In genomic region chr17:79740413-79740812, GRCh38 we compare ENCODE assay signal across 24 cellular contexts. TPM values are rescaled to one million over a fixed set of nuclear protein-coding genes. Genes with fewer than 3 reads are reported as not detected.
A peak's percentile ranks its signal among the peaks of the same experiment; 100 is the strongest.
DNase-seq lines count a peak whose midpoint lies in the region; FAIRE-seq and TF ChIP-seq lines count a peak whose summit lies in the region.
"Had no signal": no experiment of that assay in that cellular context is flagged by ENCODE, and none has a peak within 500 bp of the region (broad histone marks: within the 10 kb centered on the region; RNA-seq: fewer than 3 reads in every experiment).

No MANE protein-coding gene starts in this region.

- H3K4me2 ChIP-seq in endothelial cell of umbilical vein (ENCODE audit: insufficient read depth, low read length) (no peak overlapping the region), osteoblast (ENCODE audit: insufficient read depth, low read length) (no peak overlapping the region)

- intact Hi-C loops in endothelial cell of umbilical vein (cut with micrococcal nuclease) = loop anchor here (10.0 kb wide), 1 partner anchor 184 kb away; no protein-coding TSS in a partner anchor

- no peak overlapping the region for H3K9ac ChIP-seq in endothelial cell of umbilical vein (replicated peaks; ENCODE audit: extremely low read depth, insufficient read depth, low read length)

- H3K27me3 ChIP-seq in endothelial cell of umbilical vein (ENCODE audit: control insufficient read depth in 2 of 2, insufficient read depth in 2 of 2, low read length in 2 of 2) (peaks cover 8 to 22% of the 10 kb centered on the region in 2 experiments), osteoblast (ENCODE audit: insufficient read depth, low read length) (peaks cover 55% of the 10 kb centered on the region)

- TF ChIP-seq POLR2A in endothelial cell of umbilical vein (IDR thresholded peaks at IDR 0.05; ENCODE audit: low read depth, low read length) = no peak

- TF ChIP-seq CTCF in endothelial cell of umbilical vein (IDR thresholded peaks at IDR 0.05; ENCODE audit: extremely low read depth in 1 of 2, insufficient read depth in 1 of 2, low read depth in 1 of 2, low read length in 2 of 2) (no peak), osteoblast (IDR thresholded peaks at IDR 0.05; ENCODE audit: extremely low read depth, low read depth, low read length) (no peak)

- H2AFZ ChIP-seq in endothelial cell of umbilical vein (ENCODE audit: low read depth, low read length) (no peak overlapping the region), osteoblast (ENCODE audit: low read length) (no peak overlapping the region)

- POLR2A ChIA-PET in endothelial cell of umbilical vein (lab: Charles Lee) = no interaction called here

- H3K4me1 ChIP-seq in endothelial cell of umbilical vein (ENCODE audit: control insufficient read depth, extremely low read depth, insufficient read depth, low read length) (no peaks in the 10 kb centered on the region), osteoblast (ENCODE audit: insufficient read depth, low read length) (peaks cover 3% of the 10 kb centered on the region)
- H3K4me1 ChIP-seq: psoas muscle had no signal

- FAIRE-seq in endothelial cell of umbilical vein (lab: Jason Lieb, UNC) = no peak
- FAIRE-seq: GM19239 had no signal

- no peaks in the 10 kb centered on the region for H4K20me1 ChIP-seq in endothelial cell of umbilical vein (replicated peaks; ENCODE audit: control insufficient read depth, extremely low read depth, insufficient read depth, low read length)
- no peaks in the 10 kb centered on the region for H4K20me1 ChIP-seq in osteoblast (ENCODE audit: insufficient read depth, low read length)

- dilution Hi-C loops in endothelial cell of umbilical vein (cut with MboI; ENCODE audit: extremely low pct_ligation_motif_present, low sequenced_read_pairs) = no loop called here

- no peaks in the 10 kb centered on the region for H3K9me1 ChIP-seq in endothelial cell of umbilical vein (replicated peaks; ENCODE audit: control insufficient read depth, extremely low read depth, insufficient read depth, low read length)

- H3K36me3 ChIP-seq in endothelial cell of umbilical vein (ENCODE audit: control insufficient read depth in 2 of 2, extremely low read depth in 1 of 2, insufficient read depth in 2 of 2, low read length in 2 of 2) (no peaks in the 10 kb centered on the region), osteoblast (ENCODE audit: insufficient read depth, low read length) (no peaks in the 10 kb centered on the region)
- H3K36me3 ChIP-seq: HAP-1, thoracic aorta had no signal

- H3K4me3 ChIP-seq in endothelial cell of umbilical vein (replicated peaks in 1 of 3; ENCODE audit: insufficient read depth in 1 of 3, low read depth in 1 of 3, low read length in 3 of 3) (no peak overlapping the region), osteoblast (ENCODE audit: insufficient read depth, low read length) (no peak overlapping the region)
- H3K4me3 ChIP-seq: dorsolateral prefrontal cortex, HAP-1, psoas muscle, thoracic aorta had no signal

- DNase-seq in DMS 273 (lab: John Stamatoyannopoulos, UW; ENCODE audit: unreplicated experiment) (peak; percentile 27), DMS 273 treated with DMSO at 0.1 percent for 48 hours (lab: John Stamatoyannopoulos, UW) (no peak), NCI-H2196 (lab: John Stamatoyannopoulos, UW; ENCODE audit: unreplicated experiment) (peak; percentile 49), endothelial cell of umbilical vein (ENCODE audit: low read depth, low spot score) (peak; percentile 11), osteoblast (ENCODE audit: insufficient read length, low spot score, missing footprints) (peak; percentile 19), activated T-cell treated with anti-CD3 and anti-CD28 coated beads for 4 hours (no peak), cerebellum (ENCODE audit: low spot score) (no peak)
- DNase-seq in activated CD4-positive, CD25-positive, alpha-beta regulatory T cell (lab: John Stamatoyannopoulos, UW) = no peak
- DNase-seq: activated CD4-positive, alpha-beta T cell treated with anti-CD3 and anti-CD28 coated beads for 1 hour; dorsolateral prefrontal cortex; erythroblast; NCI-H187; NCI-H524; PC-3; psoas muscle; T-helper 9 cell had no signal

- no peaks in the 10 kb centered on the region for H3K79me2 ChIP-seq in endothelial cell of umbilical vein (ENCODE audit: control insufficient read depth, insufficient read depth, low read length)
- H3K79me2 ChIP-seq in osteoblast (ENCODE audit: insufficient read depth, low read length) = no peaks in the 10 kb centered on the region

- CTCF ChIA-PET in endothelial cell of umbilical vein (lab: Charles Lee) = interaction anchor here (0.7 to 3.2 kb wide), 10 partner anchors 8 to 268 kb away, joined by 3 to 21 read pairs (median 8); partner anchors contain the start of gene CBX4

- H3K9me3 ChIP-seq in endothelial cell of umbilical vein (replicated peaks; ENCODE audit: control insufficient read depth, insufficient read depth, low read length) (no peaks in the 10 kb centered on the region), osteoblast (ENCODE audit: low read depth, low read length) (no peaks in the 10 kb centered on the region)
- H3K9me3 ChIP-seq: HAP-1, psoas muscle, thoracic aorta had no signal

- H3K27ac ChIP-seq in endothelial cell of umbilical vein (ENCODE audit: insufficient read depth, low read depth, low read length) = no peak overlapping the region
- H3K27ac ChIP-seq in osteoblast (ENCODE audit: low read depth, low read length) = no peak overlapping the region
- H3K27ac ChIP-seq: 22Rv1, C4-2B, dorsolateral prefrontal cortex, psoas muscle, thoracic aorta had no signal

- no TSS peak for BruUV-seq in endothelial cell of umbilical vein (replicated peaks; lab: Mats Ljungman, UMichigan)

TF ChIP-seq in endothelial cell of umbilical vein, 7 proteins besides CTCF, POLR2A, EP300 and RAD21:
- TF ChIP-seq MYC (IDR thresholded peaks at IDR 0.05; ENCODE audit: low read depth, low read length) (no peak), MAX (IDR thresholded peaks at IDR 0.05; ENCODE audit: insufficient read depth, insufficient read length) (no peak), JUN (IDR thresholded peaks at IDR 0.05; ENCODE audit: borderline replicate concordance, insufficient read depth, insufficient read length, low read depth) (no peak), FOS (IDR thresholded peaks at IDR 0.05; ENCODE audit: borderline replicate concordance, insufficient read depth, low read length) (no peak)

RNA-seq across cellular contexts. Expression of gene ENPP7, which starts 9.7 kb away (rescaled TPM):
- not detected in 2 replicates for total RNA-seq in endothelial cell of umbilical vein
- polyA plus RNA-seq in endothelial cell of umbilical vein = not detected in 2 replicates
- not detected in 2 replicates for polyA plus RNA-seq in endothelial cell of umbilical vein (2011; cell fraction: cytosol; rRNA removed)
- not detected in 2 replicates for polyA plus RNA-seq in endothelial cell of umbilical vein (2011; cell fraction: nucleus; rRNA removed)
- not detected in 2 replicates for polyA plus RNA-seq in endothelial cell of umbilical vein (2012)
- polyA minus RNA-seq in endothelial cell of umbilical vein = not detected in 2 replicates
- not detected for polyA minus RNA-seq in endothelial cell of umbilical vein (2011; cell fraction: cytosol; rRNA and poly(A)+ RNA removed)
- polyA minus RNA-seq in endothelial cell of umbilical vein (2011; cell fraction: nucleus; rRNA and poly(A)+ RNA removed) = not detected in 2 replicates
- total RNA-seq in osteoblast = not detected in 2 replicates
- not detected for total RNA-seq in cerebellum
- total RNA-seq: Daoy, myocyte, PC-3, psoas muscle, SK-MEL-5, thoracic aorta had no signal

RNA-seq across cellular contexts. Expression of gene CBX2, which starts 37.5 kb away (rescaled TPM):
- total RNA-seq in endothelial cell of umbilical vein = 19.8 and 20.0 TPM in 2 replicates
- polyA plus RNA-seq in endothelial cell of umbilical vein = 10.5 and 12.6 TPM in 2 replicates
- 8.4 and 9.0 TPM in 2 replicates for polyA plus RNA-seq in endothelial cell of umbilical vein (2011; cell fraction: cytosol; rRNA removed)
- 11.0 and 11.7 TPM in 2 replicates for polyA plus RNA-seq in endothelial cell of umbilical vein (2011; cell fraction: nucleus; rRNA removed)
- 9.3 and 9.8 TPM in 2 replicates for polyA plus RNA-seq in endothelial cell of umbilical vein (2012)
- polyA minus RNA-seq in endothelial cell of umbilical vein = 11.0 and 12.1 TPM in 2 replicates
- 23.6 TPM for polyA minus RNA-seq in endothelial cell of umbilical vein (2011; cell fraction: cytosol; rRNA and poly(A)+ RNA removed)
- 3.8 and 6.0 TPM in 2 replicates for polyA minus RNA-seq in endothelial cell of umbilical vein (2011; cell fraction: nucleus; rRNA and poly(A)+ RNA removed)
- 0.88 and 1.1 TPM in 2 replicates for total RNA-seq in osteoblast
- 19.9 TPM for total RNA-seq in cerebellum

RNA-seq across cellular contexts. Expression of gene CBX8, which starts 56.5 kb away (rescaled TPM):
- total RNA-seq in endothelial cell of umbilical vein = 3.1 TPM in 2 replicates
- 0.49 and 0.69 TPM in 2 replicates for polyA plus RNA-seq in endothelial cell of umbilical vein
- 0.28 and 0.41 TPM in 2 replicates for polyA plus RNA-seq in endothelial cell of umbilical vein (2011; cell fraction: cytosol; rRNA removed)
- 0.40 and 1.1 TPM in 2 replicates for polyA plus RNA-seq in endothelial cell of umbilical vein (2011; cell fraction: nucleus; rRNA removed)
- polyA plus RNA-seq in endothelial cell of umbilical vein (2012) = 1.4 and 1.8 TPM in 2 replicates
- polyA minus RNA-seq in endothelial cell of umbilical vein = 0.25 and 1.1 TPM in 2 replicates
- 2.4 TPM for polyA minus RNA-seq in endothelial cell of umbilical vein (2011; cell fraction: cytosol; rRNA and poly(A)+ RNA removed)
- polyA minus RNA-seq in endothelial cell of umbilical vein (2011; cell fraction: nucleus; rRNA and poly(A)+ RNA removed) = 0.19 and 0.34 TPM in 2 replicates
- total RNA-seq in osteoblast = 2.4 and 3.3 TPM in 2 replicates
- total RNA-seq in cerebellum = 7.4 TPM

Comparison
In these comparisons a context has a peak if more than half of its experiments do, and no peak if none do; other contexts are left out.
1. DNase-seq: peak in DMS 273 (single experiment), NCI-H2196 (single experiment), endothelial cell of umbilical vein (single experiment) and osteoblast (single experiment); none in DMS 273 treated with DMSO at 0.1 percent for 48 hours (single experiment), activated T-cell treated with anti-CD3 and anti-CD28 coated beads for 4 hours (single experiment), activated CD4-positive, CD25-positive, alpha-beta regulatory T cell (0 of 4) and cerebellum (single experiment).